ENCODE assay signal across 23 cellular contexts in the genomic region with DNA sequence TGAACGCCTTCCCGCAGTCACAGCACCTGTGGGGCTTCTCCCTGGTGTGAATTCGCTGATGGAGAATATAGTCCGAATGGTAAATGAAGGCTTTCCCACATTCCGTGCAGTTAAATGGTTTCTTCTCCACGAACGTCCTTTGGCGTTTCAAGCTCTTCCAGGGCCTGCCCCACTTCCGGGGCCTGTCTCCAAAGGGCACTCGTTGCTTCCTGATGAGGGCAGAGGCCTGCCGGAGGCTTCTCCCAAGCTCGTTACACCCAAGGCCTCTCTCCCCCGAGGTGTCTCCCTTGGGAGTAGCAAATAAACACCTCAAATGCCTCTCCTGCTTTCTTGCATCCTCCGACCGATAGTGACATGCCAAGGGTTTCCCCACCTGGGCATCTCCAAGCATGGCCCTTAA. TPM values are rescaled to one million over a fixed set of nuclear protein-coding genes. Genes with fewer than 3 reads are reported as not detected.
DNase-seq lines count a peak whose midpoint lies in the region; ATAC-seq and TF ChIP-seq lines count a peak whose summit lies in the region.
"Had no signal": no experiment of that assay in that cellular context is flagged by ENCODE, and none has a peak within 500 bp of the region (broad histone marks: within the 10 kb centered on the region; RNA-seq: fewer than 3 reads in every experiment).

No MANE protein-coding gene starts in this region.

- peaks cover 35% of the 10 kb centered on the region for H3K9me3 Mint-ChIP-seq in endothelial cell (ENCODE audit: unreplicated experiment)

- H3K9me3 ChIP-seq in adipocyte (ENCODE audit: control insufficient read depth, low read length), result peaks cover 39% of the 10 kb centered on the region
- H3K9me3 ChIP-seq in subcutaneous abdominal adipose tissue (ENCODE audit: control insufficient read depth in 5 of 5, low read length in 5 of 5), result peaks cover 22 to 27% (median 24%) of the 10 kb centered on the region in 5 donors

- H3K4me1 ChIP-seq in adipocyte (ENCODE audit: control insufficient read depth, insufficient read depth, low read length) (no peaks in the 10 kb centered on the region), subcutaneous abdominal adipose tissue (ENCODE audit: control insufficient read depth in 5 of 5, insufficient read depth in 5 of 5, low read length in 5 of 5) (peaks cover 0 to 17% (median 0%) of the 10 kb centered on the region in 5 donors)
- H3K4me1 ChIP-seq: BE2C, BLaER1 had no signal

- peak overlapping the region; percentile 49 for H3K4me3 Mint-ChIP-seq in endothelial cell (ENCODE audit: unreplicated experiment)
- H3K4me3 Mint-ChIP-seq: CD14-positive monocyte; CD4-positive, alpha-beta memory T cell; CD4-positive, CD25-positive, alpha-beta regulatory T cell; CD8-positive, alpha-beta memory T cell had no signal

- peaks cover 2% of the 10 kb centered on the region for H3K27me3 Mint-ChIP-seq in endothelial cell (ENCODE audit: unreplicated experiment)

- ATAC-seq in HG03571 (IDR thresholded peaks at IDR 0.05; ENCODE audit: unreplicated experiment), result no peak
- ATAC-seq: GM12878 had no signal

- H3K9ac ChIP-seq in adipocyte (ENCODE audit: low read length), result no peak overlapping the region
- H3K9ac ChIP-seq in subcutaneous abdominal adipose tissue (ENCODE audit: low read length in 5 of 5), result peak overlapping the region in 1 of 5 donors; percentile 100
- H3K9ac ChIP-seq: BLaER1 had no signal

- peak overlapping the region; percentile 30 for H3K4me3 ChIP-seq in adipocyte (ENCODE audit: low read length)
- H3K4me3 ChIP-seq in subcutaneous abdominal adipose tissue (ENCODE audit: low read depth in 1 of 5, low read length in 5 of 5), result peak overlapping the region in 3 of 5 donors; percentile 22 to 48 (median 37)
- H3K4me3 ChIP-seq: GM12878 had no signal

- H3K27ac ChIP-seq in subcutaneous abdominal adipose tissue (ENCODE audit: low read depth, low read length), result no peak overlapping the region
- H3K27ac ChIP-seq: BLaER1 had no signal

- no peaks in the 10 kb centered on the region for H3K36me3 ChIP-seq in adipocyte (ENCODE audit: control insufficient read depth, insufficient read depth, low read length, severe bottlenecking)
- H3K36me3 ChIP-seq in subcutaneous abdominal adipose tissue (ENCODE audit: control insufficient read depth in 5 of 5, insufficient read depth in 5 of 5, low read length in 5 of 5), result peaks cover 0 to 5% (median 0%) of the 10 kb centered on the region in 5 donors
- H3K36me3 ChIP-seq: BE2C, BLaER1 had no signal

- DNase-seq in adipocyte (ENCODE audit: low read depth) (no peak), endothelial cell (ENCODE audit: low spot score) (no peak)
- no peak for DNase-seq in NK-92 treated with Interleukin-12 subunit alpha and Interleukin-12 subunit beta, amount 100 ng/mL, for 24 hours (lab: John Stamatoyannopoulos, UW)
- DNase-seq: 8988T; ACHN; BE2C; C1 segment of cervical spinal cord; CD4-positive, alpha-beta memory T cell; CD4-positive, CD25-positive, alpha-beta regulatory T cell; CD8-positive, alpha-beta memory T cell; COR-L47; DMS 273 treated with DMSO at 0.1 percent for 48 hours; DMS153; DMS53; DMS79; DND-41; EL; GDM1 had no signal

- H3K27me3 ChIP-seq in adipocyte (replicated peaks; ENCODE audit: control insufficient read depth, insufficient read depth, low read length), result peaks cover 3% of the 10 kb centered on the region
- peaks cover 0 to 14% (median 0%) of the 10 kb centered on the region in 5 donors for H3K27me3 ChIP-seq in subcutaneous abdominal adipose tissue (ENCODE audit: control insufficient read depth in 5 of 5, insufficient read depth in 4 of 5, low read length in 5 of 5)
- H3K27me3 ChIP-seq: BE2C, BLaER1 had no signal

- no peaks in the 10 kb centered on the region for H3K4me1 Mint-ChIP-seq in endothelial cell (ENCODE audit: unreplicated experiment)
- H3K4me1 Mint-ChIP-seq: CD14-positive monocyte; CD4-positive, alpha-beta memory T cell; CD4-positive, CD25-positive, alpha-beta regulatory T cell; CD8-positive, alpha-beta memory T cell had no signal

- TF ChIP-seq CTCF in endothelial cell (IDR thresholded peaks at IDR 0.05; ENCODE audit: unreplicated experiment), result no peak

- H3K36me3 Mint-ChIP-seq in endothelial cell (ENCODE audit: low read depth, unreplicated experiment), result peaks cover 14% of the 10 kb centered on the region
- H3K36me3 Mint-ChIP-seq: CD14-positive monocyte; CD4-positive, CD25-positive, alpha-beta regulatory T cell; CD8-positive, alpha-beta memory T cell had no signal

- H3K27ac Mint-ChIP-seq in endothelial cell (ENCODE audit: unreplicated experiment), result no peak overlapping the region
- H3K27ac Mint-ChIP-seq: CD8-positive, alpha-beta memory T cell had no signal

RNA-seq across cellular contexts. Expression of a gene that starts 34.3 kb away (rescaled TPM):
- 10.9 TPM for total RNA-seq in endothelial cell (ENCODE audit: unreplicated experiment)

RNA-seq across cellular contexts. Expression of a gene that starts 34.9 kb away (rescaled TPM):
- total RNA-seq in endothelial cell (ENCODE audit: unreplicated experiment), result 51.2 TPM
